31 cellular contexts compared by ENCODE assay signal in the genomic region with DNA sequence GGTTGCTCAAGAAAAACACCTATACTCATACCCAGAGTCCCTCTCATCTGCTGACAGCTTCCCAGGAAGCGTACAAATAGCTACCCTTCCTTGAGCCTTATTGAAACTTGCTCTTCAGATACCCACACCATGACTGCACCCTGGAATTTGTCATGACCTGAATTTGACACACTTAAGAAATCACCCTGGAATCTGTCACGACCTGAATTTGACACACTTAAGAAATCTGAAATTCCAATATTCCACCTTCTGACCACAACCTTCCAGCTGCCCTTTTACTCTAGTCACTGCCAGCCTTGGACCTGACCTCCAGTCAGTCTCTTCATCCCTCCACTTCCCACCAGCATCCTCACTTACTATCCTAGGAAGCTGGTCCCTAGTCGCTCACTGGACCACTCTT. TPM values are rescaled to one million over a fixed set of nuclear protein-coding genes. Genes with fewer than 3 reads are reported as not detected.
"Had no signal": no experiment of that assay in that cellular context is flagged by ENCODE, and none has a peak within 500 bp of the region (broad histone marks: within the 10 kb centered on the region; RNA-seq: fewer than 3 reads in every experiment).

No MANE protein-coding gene starts in this region.

- H3K9me3 Mint-ChIP-seq: natural killer cell; neural crest cell; stimulated activated effector memory CD8-positive, alpha-beta T cell treated with anti-CD3 and anti-CD28 coated beads, Interleukin-12 subunit alpha, Interleukin-12 subunit beta, amount 100 ng/mL, for 72 hours had no signal

- H3K4me3 ChIP-seq: dorsolateral prefrontal cortex, esophagus muscularis mucosa, gastroesophageal sphincter, heart left ventricle, hepatocyte, prostate gland, right atrium auricular region, sigmoid colon, stomach, thyroid gland, vagina had no signal

- H3K27me3 ChIP-seq: esophagus muscularis mucosa, foreskin keratinocyte, gastroesophageal sphincter, heart left ventricle, hepatocyte, right atrium auricular region, sigmoid colon, stomach, thyroid gland, vagina had no signal

- FAIRE-seq: colon, kidney had no signal

- H3K4me3 Mint-ChIP-seq: natural killer cell; neural crest cell; stimulated activated effector memory CD8-positive, alpha-beta T cell treated with anti-CD3 and anti-CD28 coated beads, Interleukin-12 subunit alpha, Interleukin-12 subunit beta, amount 100 ng/mL, for 72 hours had no signal

- H3K4me1 Mint-ChIP-seq: neural crest cell had no signal

- H3K79me2 ChIP-seq: hepatocyte had no signal

- H3K27ac Mint-ChIP-seq: natural killer cell; stimulated activated effector memory CD8-positive, alpha-beta T cell treated with anti-CD3 and anti-CD28 coated beads, Interleukin-12 subunit alpha, Interleukin-12 subunit beta, amount 100 ng/mL, for 72 hours had no signal

- H3K4me2 ChIP-seq: hepatocyte had no signal

- H2AFZ ChIP-seq: hepatocyte had no signal

- H3K27ac ChIP-seq: dorsolateral prefrontal cortex, esophagus muscularis mucosa, foreskin keratinocyte, gastroesophageal sphincter, heart left ventricle, prostate gland, right atrium auricular region, sigmoid colon, thyroid gland, vagina had no signal

- H3K4me1 ChIP-seq: foreskin keratinocyte, prostate gland, right atrium auricular region, sigmoid colon, thyroid gland, vagina had no signal

- H3K36me3 ChIP-seq: prostate gland, right atrium auricular region had no signal

- DNase-seq: dorsolateral prefrontal cortex; effector CD4-positive, alpha-beta T cell; heart left ventricle; kidney; natural killer cell; nucleus accumbens; sigmoid colon; stimulated activated CD4-positive, alpha-beta T cell treated with anti-CD3 and anti-CD28 coated beads, Interleukin-2, amount 100 ng/mL, for 24 hours; stimulated activated CD4-positive, alpha-beta T cell treated with anti-CD3 and anti-CD28 coated beads, Interleukin-4, amount 100 ng/mL, for 24 hours; stimulated activated naive CD4-positive, alpha-beta T cell treated with Interleukin-2 at 50 U/mL for 16 hours; stomach; thyroid gland had no signal

- ATAC-seq: gastroesophageal sphincter, heart left ventricle, left lobe of liver, natural killer cell had no signal

- H3K9me3 ChIP-seq: esophagus muscularis mucosa, gastroesophageal sphincter, heart left ventricle, prostate gland, right atrium auricular region, sigmoid colon, stomach, thyroid gland, vagina had no signal

RNA-seq across cellular contexts. Expression of a gene that starts 54.1 kb away (rescaled TPM):
- total RNA-seq: epithelial cell of proximal tubule, osteocyte, stomach had no signal

RNA-seq across cellular contexts. Expression of a gene that starts 54.9 kb away (rescaled TPM):
- total RNA-seq: fibroblast of lung, foreskin keratinocyte, gastroesophageal sphincter, hepatocyte, mesenteric fat pad, neural crest cell, osteocyte, right atrium auricular region, sigmoid colon, skeletal muscle tissue, stomach, subcutaneous adipose tissue, temporal lobe, ureter, vagina had no signal
- polyA plus RNA-seq: foreskin keratinocyte, hepatocyte, sigmoid colon, stomach had no signal
